In the genomic region with DNA sequence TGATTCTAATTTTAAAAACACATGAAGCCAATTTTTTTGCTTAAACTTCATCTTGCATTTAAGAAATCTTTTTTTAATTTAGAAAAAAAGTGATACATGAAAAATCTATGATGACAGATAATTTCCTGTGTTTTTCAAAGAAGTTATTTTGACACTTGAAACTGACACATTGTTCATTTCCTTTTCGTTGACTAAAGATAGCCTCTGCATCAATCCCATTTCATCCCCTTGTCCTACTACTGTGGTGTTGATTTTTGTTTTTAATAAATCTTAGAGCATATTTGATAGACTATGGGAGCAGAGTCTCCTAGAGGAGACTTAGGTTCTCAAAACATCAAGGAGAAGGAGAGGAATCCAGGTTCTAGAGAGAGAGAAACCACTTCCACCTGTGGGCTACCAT, we compare ENCODE assay signal across 26 cellular contexts.
DNase-seq lines count a peak whose midpoint lies in the region; ATAC-seq, FAIRE-seq and TF ChIP-seq lines count a peak whose summit lies in the region.
"Had no signal": no experiment of that assay in that cellular context is flagged by ENCODE, and none has a peak within 500 bp of the region (broad histone marks: within the 10 kb centered on the region; RNA-seq: fewer than 3 reads in every experiment).

No MANE protein-coding gene starts in this region.

- H3K36me3 ChIP-seq in BLaER1 treated with 17β-estradiol and CSF1 and Interleukin-3, amounts not matched to agents 10 nM and 100 nM = no peaks in the 10 kb centered on the region
- no peaks in the 10 kb centered on the region for H3K36me3 ChIP-seq in HepG2 (replicated peaks in 1 of 2; ENCODE audit: control insufficient read depth in 1 of 2, insufficient read depth in 2 of 2, low read length in 2 of 2)
- H3K36me3 ChIP-seq: HAP-1, MG63, Peyer's patch had no signal

- POLR2A ChIA-PET in activated CD8-positive, alpha-beta T cell treated with anti-CD3 and anti-CD28 coated beads, Interleukin-2, amount 10 ng/mL, durations not matched to agents 7 days and 5 days (lab: Charles Lee) = no interaction called here
- POLR2A ChIA-PET in HepG2 (lab: Yijun Ruan, JAX) = no interaction called here

- H3K9ac ChIP-seq in BLaER1 treated with 17β-estradiol and CSF1 and Interleukin-3, amounts not matched to agents 10 nM and 100 nM = no peak overlapping the region
- H3K9ac ChIP-seq in HepG2 (ENCODE audit: insufficient read depth, low read depth, low read length) = no peak overlapping the region

- WGBS in HepG2 (ENCODE audit: low lambda C conversion rate) = 4% methylated on average over 1 of the region's 1 CpG

- no peak overlapping the region for H3K4me3 ChIP-seq in BLaER1 treated with 17β-estradiol and CSF1 and Interleukin-3, amounts not matched to agents 10 nM and 100 nM
- H3K4me3 ChIP-seq in HepG2 (replicated peaks in 1 of 3; ENCODE audit: insufficient read depth in 1 of 3, low read depth in 2 of 3, low read length in 3 of 3) = no peak overlapping the region
- H3K4me3 ChIP-seq: GM12878, HAP-1, MG63, Peyer's patch, SK-N-MC had no signal

- H3K27ac Mint-ChIP-seq in activated T-cell treated with anti-CD3 and anti-CD28 coated beads, Interleukin-2, amount 50 U/mL, for 24 hours = peak overlapping the region; percentile 20
- H3K27ac Mint-ChIP-seq in activated CD8-positive, alpha-beta T cell treated with anti-CD3 and anti-CD28 coated beads, Interleukin-2, amount 10 ng/mL, durations not matched to agents 7 days and 5 days = peak overlapping the region; percentile 44
- H3K27ac Mint-ChIP-seq: CD4-positive, alpha-beta memory T cell; HFFc6 had no signal

- H3K27me3 ChIP-seq in BLaER1 treated with 17β-estradiol and CSF1 and Interleukin-3, amounts not matched to agents 10 nM and 100 nM = no peaks in the 10 kb centered on the region
- H3K27me3 ChIP-seq in HepG2 (ENCODE audit: control insufficient read depth in 1 of 2, insufficient read depth in 2 of 2, low read length in 2 of 2) = no peaks in the 10 kb centered on the region
- no peaks in the 10 kb centered on the region for H3K27me3 ChIP-seq in foreskin keratinocyte
- H3K27me3 ChIP-seq: MG63, Peyer's patch had no signal

- FAIRE-seq in islet of Langerhans (lab: Jason Lieb, UNC) = peak; percentile 80
- FAIRE-seq in HepG2 (lab: Jason Lieb, UNC) = no peak
- FAIRE-seq: G401.6, GM12878 had no signal

- CTCF ChIA-PET in activated CD8-positive, alpha-beta T cell treated with anti-CD3 and anti-CD28 coated beads, Interleukin-2, amount 10 ng/mL, durations not matched to agents 7 days and 5 days (lab: Charles Lee) = no interaction called here
- CTCF ChIA-PET in HepG2 (lab: Yijun Ruan, JAX; ENCODE audit: low intra/inter-chr PET ratio, low total read pairs) = no interaction called here

- no peak for TF ChIP-seq POLR2A in HepG2 (IDR thresholded peaks at IDR 0.05; ENCODE audit: insufficient read depth in 1 of 2, low read depth in 2 of 2, low read length in 2 of 2)

- no peaks in the 10 kb centered on the region for H3K9me3 Mint-ChIP-seq in activated T-cell treated with anti-CD3 and anti-CD28 coated beads, Interleukin-2, amount 50 U/mL, for 24 hours
- peaks cover 3% of the 10 kb centered on the region for H3K9me3 Mint-ChIP-seq in activated CD8-positive, alpha-beta T cell treated with anti-CD3 and anti-CD28 coated beads, Interleukin-2, amount 10 ng/mL, durations not matched to agents 7 days and 5 days (ENCODE audit: insufficient read depth)
- H3K9me3 Mint-ChIP-seq: HFFc6 had no signal

- H3K4me1 ChIP-seq in BLaER1 treated with 17β-estradiol and CSF1 and Interleukin-3, amounts not matched to agents 10 nM and 100 nM = peaks cover 12 to 39% (median 33%) of the 10 kb centered on the region in 10 experiments
- H3K4me1 ChIP-seq in HepG2 (ENCODE audit: insufficient read depth, low read length) = no peaks in the 10 kb centered on the region
- H3K4me1 ChIP-seq in foreskin keratinocyte = no peaks in the 10 kb centered on the region
- H3K4me1 ChIP-seq: HAP-1, Peyer's patch had no signal

- BruUV-seq in HepG2 (replicated peaks; lab: Mats Ljungman, UMichigan) = no TSS peak

- no peak for TF ChIP-seq CTCF in HepG2 (CRISPR knock-in tag; IDR thresholded peaks at IDR 0.05)
- no peak for TF ChIP-seq CTCF in foreskin keratinocyte (conservative IDR thresholded peaks at IDR 0.05)

- no peak overlapping the region for H2AFZ ChIP-seq in HepG2 (ENCODE audit: low read length)

- no peaks in the 10 kb centered on the region for H3K79me2 ChIP-seq in HepG2 (ENCODE audit: insufficient read depth, low read length)

- intact Hi-C loops in HepG2 (cut with micrococcal nuclease; ENCODE audit: unreplicated experiment) = no loop called here

- H3K27ac ChIP-seq in BLaER1 treated with 17β-estradiol and CSF1 and Interleukin-3, amounts not matched to agents 10 nM and 100 nM = peak overlapping the region in 6 of 11 experiments; percentile 24 to 62 (median 44); a peak in 10 of 22 replicates
- H3K27ac ChIP-seq in HepG2 (ENCODE audit: extremely low read length, insufficient read depth, low read length) (no peak overlapping the region), foreskin keratinocyte (no peak overlapping the region)
- H3K27ac ChIP-seq: Peyer's patch, SK-N-MC had no signal

- TF ChIP-seq EP300 in HepG2 (IDR thresholded peaks at IDR 0.05; ENCODE audit: low read depth in 2 of 2, low read length in 2 of 2) (no peak), HepG2 (CRISPR knock-in tag; IDR thresholded peaks at IDR 0.05; ENCODE audit: borderline replicate concordance) (no peak)

- in situ Hi-C loops in HepG2 (cut with HindIII; ENCODE audit: extremely low pct_ligation_motif_present, low pct_unique_long_range_greater_than_20kb) = no loop called here

- H3K4me1 Mint-ChIP-seq in activated T-cell treated with anti-CD3 and anti-CD28 coated beads, Interleukin-2, amount 50 U/mL, for 24 hours (ENCODE audit: low read depth) = peaks cover 37% of the 10 kb centered on the region
- peaks cover 16% of the 10 kb centered on the region for H3K4me1 Mint-ChIP-seq in activated CD8-positive, alpha-beta T cell treated with anti-CD3 and anti-CD28 coated beads, Interleukin-2, amount 10 ng/mL, durations not matched to agents 7 days and 5 days (ENCODE audit: low read depth)

- H3K4me3 Mint-ChIP-seq in activated T-cell treated with anti-CD3 and anti-CD28 coated beads, Interleukin-2, amount 50 U/mL, for 24 hours = no peak overlapping the region
- H3K4me3 Mint-ChIP-seq in activated CD8-positive, alpha-beta T cell treated with anti-CD3 and anti-CD28 coated beads, Interleukin-2, amount 10 ng/mL, durations not matched to agents 7 days and 5 days = no peak overlapping the region
- H3K4me3 Mint-ChIP-seq: CD4-positive, alpha-beta memory T cell; HFFc6 had no signal

- no peak for DNase-seq in activated T-cell treated with anti-CD3 and anti-CD28 coated beads, Interleukin-2, amount 50 U/mL, for 24 hours
- DNase-seq in activated T-cell treated with anti-CD3 and anti-CD28 coated beads, Interleukin-2, amount 50 U/mL, for 48 hours = no peak
- DNase-seq in activated CD8-positive, alpha-beta T cell treated with anti-CD3 and anti-CD28 coated beads, Interleukin-2, amount 10 ng/mL, durations not matched to agents 7 days and 5 days = no peak
- DNase-seq in HUDEP-2 (lab: John Stamatoyannopoulos, UW; ENCODE audit: unreplicated experiment in 76 of 76) (no peak), HepG2 (ENCODE audit: low spot score) (no peak), foreskin keratinocyte (no peak)
- DNase-seq: CD4-positive, alpha-beta memory T cell; COR-L47; GOT3; HFFc6; KBM-7; MG63; NCI-H1694 treated with DMSO at 0.1 percent for 48 hours; NCI-H2081; NCI-H226; NCI-H510A; NCI-H69; OCI-M1; Peyer's patch; SHP77 treated with DMSO at 0.1 percent for 48 hours had no signal

- TF ChIP-seq RAD21 in HepG2 (CRISPR knock-in tag; IDR thresholded peaks at IDR 0.05) = no peak

- peak overlapping the region; percentile 1 to 79 (median 62); a peak in 20 of 22 replicates for H3K4me2 ChIP-seq in BLaER1 treated with 17β-estradiol and CSF1 and Interleukin-3, amounts not matched to agents 10 nM and 100 nM
- H3K4me2 ChIP-seq in HepG2 (ENCODE audit: low read depth, low read length) = no peak overlapping the region

- ATAC-seq in activated CD8-positive, alpha-beta T cell treated with anti-CD3 and anti-CD28 coated beads, Interleukin-2, amount 10 ng/mL, durations not matched to agents 7 days and 5 days = no peak
- no peak for ATAC-seq in HepG2
- no peak for ATAC-seq in foreskin keratinocyte
- ATAC-seq: GM12878 had no signal

- no peaks in the 10 kb centered on the region for H3K27me3 Mint-ChIP-seq in activated T-cell treated with anti-CD3 and anti-CD28 coated beads, Interleukin-2, amount 50 U/mL, for 24 hours
- no peaks in the 10 kb centered on the region for H3K27me3 Mint-ChIP-seq in activated CD8-positive, alpha-beta T cell treated with anti-CD3 and anti-CD28 coated beads, Interleukin-2, amount 10 ng/mL, durations not matched to agents 7 days and 5 days (ENCODE audit: low read depth)
- H3K27me3 Mint-ChIP-seq: CD4-positive, alpha-beta memory T cell had no signal

- H3K9me3 ChIP-seq in BLaER1 treated with 17β-estradiol and CSF1 and Interleukin-3, amounts not matched to agents 10 nM and 100 nM (replicated peaks in 1 of 11) = peaks cover 6 to 31% (median 16%) of the 10 kb centered on the region in 11 experiments; a peak in 17 of 22 replicates
- no peaks in the 10 kb centered on the region for H3K9me3 ChIP-seq in HepG2 (ENCODE audit: low read length)
- H3K9me3 ChIP-seq: HAP-1, MG63, Peyer's patch had no signal

- no peaks in the 10 kb centered on the region for H3K36me3 Mint-ChIP-seq in activated T-cell treated with anti-CD3 and anti-CD28 coated beads, Interleukin-2, amount 50 U/mL, for 24 hours (ENCODE audit: low read depth)
- H3K36me3 Mint-ChIP-seq in activated CD8-positive, alpha-beta T cell treated with anti-CD3 and anti-CD28 coated beads, Interleukin-2, amount 10 ng/mL, durations not matched to agents 7 days and 5 days (ENCODE audit: low read depth) = peaks cover 2% of the 10 kb centered on the region

- no peaks in the 10 kb centered on the region for H4K20me1 ChIP-seq in BLaER1 treated with 17β-estradiol and CSF1 and Interleukin-3, amounts not matched to agents 10 nM and 100 nM
- no peaks in the 10 kb centered on the region for H4K20me1 ChIP-seq in HepG2 (ENCODE audit: insufficient read depth, low read length)

Comparison
In these comparisons a context has a peak if more than half of its experiments do, and no peak if none do; other contexts are left out.
1. H3K27ac ChIP-seq: peak in BLaER1 treated with 17β-estradiol and CSF1 and Interleukin-3, amounts not matched to agents 10 nM and 100 nM (6 of 11); none in HepG2 (single experiment) and foreskin keratinocyte (single experiment).